Comparison of ENCODE assay signal across 11 cellular contexts in genomic region chr15:91694829-91695205, GRCh38.
A peak's percentile ranks its signal among the peaks of the same experiment; 100 is the strongest.
DNase-seq lines count a peak whose midpoint lies in the region; ATAC-seq and TF ChIP-seq lines count a peak whose summit lies in the region.
"Had no signal": no experiment of that assay in that cellular context is flagged by ENCODE, and none has a peak within 500 bp of the region (broad histone marks: within the 10 kb centered on the region; RNA-seq: fewer than 3 reads in every experiment).

No MANE protein-coding gene starts in this region.

- no peak overlapping the region for H3K9ac ChIP-seq in fibroblast of lung (ENCODE audit: insufficient read depth, low read length)
- H3K9ac ChIP-seq: BLaER1 treated with 17β-estradiol and CSF1 and Interleukin-3, amounts not matched to agents 10 nM and 100 nM had no signal

- POLR2A ChIA-PET in AG04450 (lab: Yijun Ruan, JAX) = no interaction called here
- POLR2A ChIA-PET in HEK293T (lab: Yijun Ruan, JAX) = no interaction called here

- ATAC-seq in GM18519 (IDR thresholded peaks at IDR 0.05; ENCODE audit: low FRiP score, unreplicated experiment) = no peak
- ATAC-seq in stimulated activated naive CD8-positive, alpha-beta T cell treated with anti-CD3 and anti-CD28 coated beads, Interleukin-15, Interleukin-2, amounts not matched to agents 100 U/mL and 50 U/mL, for 24 hours = no peak

- H3K9me3 ChIP-seq in AG04450 (ENCODE audit: control insufficient read depth, insufficient read depth, low read length) (no peaks in the 10 kb centered on the region), fibroblast of lung (ENCODE audit: control insufficient read depth, insufficient read depth, low read depth, low read length) (no peaks in the 10 kb centered on the region), osteoblast (ENCODE audit: low read depth, low read length) (no peaks in the 10 kb centered on the region)
- H3K9me3 ChIP-seq: BLaER1 treated with 17β-estradiol and CSF1 and Interleukin-3, amounts not matched to agents 10 nM and 100 nM had no signal

- H3K27me3 ChIP-seq in AG04450 (ENCODE audit: control insufficient read depth, insufficient read depth, low read length) (no peaks in the 10 kb centered on the region), fibroblast of lung (ENCODE audit: control insufficient read depth, insufficient read depth, low read length) (no peaks in the 10 kb centered on the region), osteoblast (ENCODE audit: insufficient read depth, low read length) (no peaks in the 10 kb centered on the region)
- H3K27me3 ChIP-seq: BLaER1 treated with 17β-estradiol and CSF1 and Interleukin-3, amounts not matched to agents 10 nM and 100 nM had no signal

- H3K27ac ChIP-seq in AG04450 (ENCODE audit: low read depth, low read length) = peak overlapping the region; percentile 66
- H3K27ac ChIP-seq in fibroblast of lung (ENCODE audit: insufficient read depth, low read length) = peak overlapping the region; percentile 67
- H3K27ac ChIP-seq in osteoblast (ENCODE audit: low read depth, low read length) = no peak overlapping the region
- H3K27ac ChIP-seq: BLaER1 treated with 17β-estradiol and CSF1 and Interleukin-3, amounts not matched to agents 10 nM and 100 nM had no signal

- no peaks in the 10 kb centered on the region for H3K4me1 ChIP-seq in fibroblast of lung (ENCODE audit: control insufficient read depth, extremely low read depth, insufficient read depth, low read length)
- no peaks in the 10 kb centered on the region for H3K4me1 ChIP-seq in osteoblast (ENCODE audit: insufficient read depth, low read length)

- DNase-seq in AG04450 (ENCODE audit: low read depth, low spot score) (peak; percentile 15), NOMO-1 treated with DMSO at 0.1 percent for 48 hours (lab: John Stamatoyannopoulos, UW; ENCODE audit: unreplicated experiment) (peak; percentile 6), fibroblast of lung (ENCODE audit: low read depth in 2 of 2) (peak; percentile 61 to 80), osteoblast (ENCODE audit: insufficient read length, low spot score, missing footprints) (no peak), HEK293T (ENCODE audit: extremely low spot score) (no peak), NCI-H345 treated with DMSO at 0.1 percent for 48 hours (lab: John Stamatoyannopoulos, UW; ENCODE audit: unreplicated experiment) (no peak)
- DNase-seq in stimulated activated naive CD8-positive, alpha-beta T cell treated with anti-CD3 and anti-CD28 coated beads, Interleukin-15, Interleukin-2, amounts not matched to agents 100 U/mL and 50 U/mL, for 24 hours = no peak
- DNase-seq: activated CD4-positive, alpha-beta T cell treated with anti-CD3 and anti-CD28 coated beads, Interleukin-2, amount 50 U/mL, for 1 hour; NCI-H69 had no signal

- H3K36me3 ChIP-seq in fibroblast of lung (ENCODE audit: control insufficient read depth, insufficient read depth, low read length) = no peaks in the 10 kb centered on the region
- no peaks in the 10 kb centered on the region for H3K36me3 ChIP-seq in osteoblast (ENCODE audit: insufficient read depth, low read length)
- H3K36me3 ChIP-seq: BLaER1 treated with 17β-estradiol and CSF1 and Interleukin-3, amounts not matched to agents 10 nM and 100 nM had no signal

- H2AFZ ChIP-seq in fibroblast of lung (ENCODE audit: low read length) (peak overlapping the region; percentile 27), osteoblast (ENCODE audit: low read length) (no peak overlapping the region)

- no peaks in the 10 kb centered on the region for H4K20me1 ChIP-seq in fibroblast of lung (ENCODE audit: control insufficient read depth, extremely low read depth, insufficient read depth, low read length)
- no peaks in the 10 kb centered on the region for H4K20me1 ChIP-seq in osteoblast (ENCODE audit: insufficient read depth, low read length)
- H4K20me1 ChIP-seq: BLaER1 treated with 17β-estradiol and CSF1 and Interleukin-3, amounts not matched to agents 10 nM and 100 nM had no signal

- peak overlapping the region; percentile 38 for H3K4me2 ChIP-seq in fibroblast of lung (ENCODE audit: extremely low read depth, insufficient read depth, low read length)
- H3K4me2 ChIP-seq in osteoblast (ENCODE audit: insufficient read depth, low read length) = peak overlapping the region; percentile 44
- H3K4me2 ChIP-seq: BLaER1 treated with 17β-estradiol and CSF1 and Interleukin-3, amounts not matched to agents 10 nM and 100 nM had no signal

- H3K79me2 ChIP-seq in fibroblast of lung (ENCODE audit: control insufficient read depth, insufficient read depth, low read length) (no peaks in the 10 kb centered on the region), osteoblast (ENCODE audit: insufficient read depth, low read length) (no peaks in the 10 kb centered on the region)

- TF ChIP-seq CTCF in AG04450 (IDR thresholded peaks at IDR 0.05; ENCODE audit: low read depth, low read length) = no peak
- no peak for TF ChIP-seq CTCF in fibroblast of lung (conservative IDR thresholded peaks at IDR 0.05 in 1 of 2, IDR thresholded peaks at IDR 0.05 in 1 of 2; ENCODE audit: low read depth in 1 of 2, low read length in 2 of 2)
- no peak for TF ChIP-seq CTCF in osteoblast (IDR thresholded peaks at IDR 0.05; ENCODE audit: extremely low read depth, low read depth, low read length)

- CTCF ChIA-PET in AG04450 (lab: Charles Lee) (interaction anchor here (0.7 to 7.4 kb wide), 3 partner anchors 11 to 392 kb away, joined by 3 to 64 read pairs (median 6); no protein-coding TSS in a partner anchor), HEK293T (lab: Yijun Ruan, JAX) (interaction anchor here (4.1 kb wide), 1 partner anchor 12 kb away, joined by 19 read pairs; no protein-coding TSS in a partner anchor)

- peak overlapping the region; percentile 45 for H3K4me3 ChIP-seq in AG04450 (ENCODE audit: low read depth, low read length)
- peak overlapping the region; percentile 3 to 54 (median 22) for H3K4me3 ChIP-seq in fibroblast of lung (replicated peaks in 1 of 4; ENCODE audit: control extremely low read depth in 1 of 4, insufficient read depth in 1 of 4, low read depth in 3 of 4, low read length in 4 of 4)
- peak overlapping the region; percentile 5 for H3K4me3 ChIP-seq in osteoblast (ENCODE audit: insufficient read depth, low read length)
- H3K4me3 ChIP-seq: BLaER1 treated with 17β-estradiol and CSF1 and Interleukin-3, amounts not matched to agents 10 nM and 100 nM had no signal

TF ChIP-seq in HEK293T, 16 proteins besides CTCF, POLR2A, EP300 and RAD21:
- TF ChIP-seq CTBP1 (IDR thresholded peaks at IDR 0.05; ENCODE audit: borderline replicate concordance) = no peak
- TF ChIP-seq HDGF (IDR thresholded peaks at IDR 0.05; ENCODE audit: borderline replicate concordance) = no peak
- TF ChIP-seq FOXA1 (IDR thresholded peaks at IDR 0.05) = no peak
- TF ChIP-seq ZNF384 (IDR thresholded peaks at IDR 0.05) = no peak
- no peak for TF ChIP-seq PKNOX1 (IDR thresholded peaks at IDR 0.05)
- TF ChIP-seq TARDBP (IDR thresholded peaks at IDR 0.05) = no peak
- TF ChIP-seq ARNT (IDR thresholded peaks at IDR 0.05) = no peak
- no peak for TF ChIP-seq FOXM1 (IDR thresholded peaks at IDR 0.05; ENCODE audit: borderline replicate concordance)
- no peak for TF ChIP-seq LEF1 (IDR thresholded peaks at IDR 0.05; ENCODE audit: borderline replicate concordance)
- TF ChIP-seq FOXK2 (IDR thresholded peaks at IDR 0.05) = no peak
- no peak for TF ChIP-seq L3MBTL2 (conservative IDR thresholded peaks at IDR 0.05)
- no peak for TF ChIP-seq SUZ12 (IDR thresholded peaks at IDR 0.05)
- TF ChIP-seq NFRKB (IDR thresholded peaks at IDR 0.05) = no peak
- TF ChIP-seq BHLHE40 (IDR thresholded peaks at IDR 0.05; ENCODE audit: borderline replicate concordance) = no peak
- TF ChIP-seq SP1 (IDR thresholded peaks at IDR 0.05) = no peak
- no peak for TF ChIP-seq ELF4 (IDR thresholded peaks at IDR 0.05)
TF ChIP-seq in HEK293T: peak in this region for 0.

Comparison
In these comparisons a context has a peak if more than half of its experiments do, and no peak if none do; other contexts are left out.
1. DNase-seq: peak in AG04450 (single experiment), NOMO-1 treated with DMSO at 0.1 percent for 48 hours (single experiment) and fibroblast of lung (2 of 2); none in osteoblast (single experiment), stimulated activated naive CD8-positive, alpha-beta T cell treated with anti-CD3 and anti-CD28 coated beads, Interleukin-15, Interleukin-2, amounts not matched to agents 100 U/mL and 50 U/mL, for 24 hours (single experiment), HEK293T (single experiment) and NCI-H345 treated with DMSO at 0.1 percent for 48 hours (single experiment).
2. Peak in every context shown above with its lines, with median percentiles within 50 percentile points of each other: H3K4me3 ChIP-seq.